9 cellular contexts compared by ENCODE assay signal in genomic region chr22:40534379-40535188, GRCh38.
A peak's percentile ranks its signal among the peaks of the same experiment; 100 is the strongest.
DNase-seq lines count a peak whose midpoint lies in the region; ATAC-seq, FAIRE-seq and TF ChIP-seq lines count a peak whose summit lies in the region.
"Had no signal": no experiment of that assay in that cellular context is flagged by ENCODE, and none has a peak within 500 bp of the region (broad histone marks: within the 10 kb centered on the region; RNA-seq: fewer than 3 reads in every experiment).

No MANE protein-coding gene starts in this region.

- no peaks in the 10 kb centered on the region for H3K27me3 Mint-ChIP-seq in activated CD4-positive, alpha-beta memory T cell treated with anti-CD3 and anti-CD28 coated beads for 36 hours
- no peaks in the 10 kb centered on the region for H3K27me3 Mint-ChIP-seq in stimulated activated naive CD8-positive, alpha-beta T cell treated with anti-CD3 and anti-CD28 coated beads, Interleukin-15, Interleukin-2, amounts not matched to agents 100 ng/mL and 50 ng/mL, for 24 hours

- H3K4me1 ChIP-seq in heart right ventricle (peaks cover 11 to 55% (median 45%) of the 10 kb centered on the region in 9 donors), small intestine (ENCODE audit: control insufficient read depth in 2 of 2, insufficient read depth in 1 of 2, low read depth in 1 of 2, low read length in 1 of 2) (peaks cover 0 to 2% of the 10 kb centered on the region in 2 donors)

- FAIRE-seq in small intestine (lab: Jason Lieb, UNC) = no peak

- peak; percentile 65 for DNase-seq in AG20443 (ENCODE audit: low spot score)
- DNase-seq in activated CD4-positive, alpha-beta memory T cell treated with anti-CD3 and anti-CD28 coated beads for 36 hours = peak; percentile 52
- no peak for DNase-seq in heart right ventricle
- DNase-seq in HT-29 (ENCODE audit: low spot score) = no peak
- DNase-seq in NCI-H526 (lab: John Stamatoyannopoulos, UW) = no peak
- DNase-seq in small intestine = no peak

- peak overlapping the region; percentile 17 for H3K4me3 Mint-ChIP-seq in activated CD4-positive, alpha-beta memory T cell treated with anti-CD3 and anti-CD28 coated beads for 36 hours
- H3K4me3 Mint-ChIP-seq in stimulated activated naive CD8-positive, alpha-beta T cell treated with anti-CD3 and anti-CD28 coated beads, Interleukin-15, Interleukin-2, amounts not matched to agents 100 ng/mL and 50 ng/mL, for 24 hours = peak overlapping the region; percentile 76

- H3K9me3 Mint-ChIP-seq in activated CD4-positive, alpha-beta memory T cell treated with anti-CD3 and anti-CD28 coated beads for 36 hours = no peaks in the 10 kb centered on the region
- no peaks in the 10 kb centered on the region for H3K9me3 Mint-ChIP-seq in stimulated activated naive CD8-positive, alpha-beta T cell treated with anti-CD3 and anti-CD28 coated beads, Interleukin-15, Interleukin-2, amounts not matched to agents 100 ng/mL and 50 ng/mL, for 24 hours

- no peaks in the 10 kb centered on the region for H3K9me3 ChIP-seq in heart right ventricle
- no peaks in the 10 kb centered on the region for H3K9me3 ChIP-seq in small intestine (ENCODE audit: control insufficient read depth, low read depth)

- TF ChIP-seq CTCF in heart right ventricle (IDR thresholded peaks at IDR 0.05) = no peak

- WGBS in heart right ventricle, 2 donors = 52 to 60% methylated on average over 6 of the region's 6 CpGs
- WGBS in small intestine, 3 donors = 46 to 78% (median 63%) methylated on average over 6 of the region's 6 CpGs

- H3K27ac ChIP-seq in heart right ventricle (peak overlapping the region in 7 of 10 donors; percentile 5 to 64 (median 59)), small intestine (ENCODE audit: low read depth in 1 of 2, low read length in 1 of 2) (peak overlapping the region in 1 of 2 donors; percentile 65)

- POLR2A ChIA-PET in activated CD4-positive, alpha-beta memory T cell treated with anti-CD3 and anti-CD28 coated beads for 36 hours (lab: Charles Lee) = interaction anchor here (1.2 kb wide), 2 partner anchors 102 to 112 kb away, joined by 4 to 5 read pairs; partner anchors contain the start of gene MRTFA

- H3K36me3 ChIP-seq in heart right ventricle (no peaks in the 10 kb centered on the region), small intestine (ENCODE audit: control insufficient read depth in 2 of 2, insufficient read depth in 2 of 2, low read length in 2 of 2) (no peaks in the 10 kb centered on the region)

- intact Hi-C loops in activated CD4-positive, alpha-beta memory T cell treated with anti-CD3 and anti-CD28 coated beads for 36 hours (cut with micrococcal nuclease) = loop anchor here (10.0 kb wide), 1 partner anchor 560 kb away; the partner anchor contains the start of gene EP300
- intact Hi-C loops in heart right ventricle (cut with DNase I) = loop anchor here in 3 of 10 donors (5.0 to 10.0 kb wide), 2 partner anchors 50 to 103 kb away; partner anchors contain the start of gene MRTFA (in 2 of the 3)

- CTCF ChIA-PET in activated CD4-positive, alpha-beta memory T cell treated with anti-CD3 and anti-CD28 coated beads for 36 hours (lab: Charles Lee) = interaction anchor here (0.6 to 12.5 kb wide), 16 partner anchors 10 to 446 kb away, joined by 3 to 218 read pairs (median 4); partner anchors contain the start of gene MRTFA

- H3K27me3 ChIP-seq in heart right ventricle = no peaks in the 10 kb centered on the region
- no peaks in the 10 kb centered on the region for H3K27me3 ChIP-seq in small intestine (ENCODE audit: control insufficient read depth in 2 of 2, insufficient read depth in 2 of 2, low read length in 2 of 2)

- ATAC-seq in HG02870 (IDR thresholded peaks at IDR 0.05; ENCODE audit: unreplicated experiment) = peak; percentile 41
- peak in 5 of 8 donors; percentile 56 to 80 (median 62) for ATAC-seq in heart right ventricle
- ATAC-seq: HCT116 had no signal

- peaks cover 61% of the 10 kb centered on the region for H3K4me1 Mint-ChIP-seq in activated CD4-positive, alpha-beta memory T cell treated with anti-CD3 and anti-CD28 coated beads for 36 hours (ENCODE audit: low read depth)
- H3K4me1 Mint-ChIP-seq in stimulated activated naive CD8-positive, alpha-beta T cell treated with anti-CD3 and anti-CD28 coated beads, Interleukin-15, Interleukin-2, amounts not matched to agents 100 ng/mL and 50 ng/mL, for 24 hours (ENCODE audit: low read depth) = peaks cover 65% of the 10 kb centered on the region

- H3K36me3 Mint-ChIP-seq in activated CD4-positive, alpha-beta memory T cell treated with anti-CD3 and anti-CD28 coated beads for 36 hours = peaks cover 2% of the 10 kb centered on the region
- H3K36me3 Mint-ChIP-seq in stimulated activated naive CD8-positive, alpha-beta T cell treated with anti-CD3 and anti-CD28 coated beads, Interleukin-15, Interleukin-2, amounts not matched to agents 100 ng/mL and 50 ng/mL, for 24 hours (ENCODE audit: low read depth) = peaks cover 3% of the 10 kb centered on the region

- H3K27ac Mint-ChIP-seq in activated CD4-positive, alpha-beta memory T cell treated with anti-CD3 and anti-CD28 coated beads for 36 hours = peak overlapping the region; percentile 83
- H3K27ac Mint-ChIP-seq in stimulated activated naive CD8-positive, alpha-beta T cell treated with anti-CD3 and anti-CD28 coated beads, Interleukin-15, Interleukin-2, amounts not matched to agents 100 ng/mL and 50 ng/mL, for 24 hours = peak overlapping the region; percentile 82

- H3K4me3 ChIP-seq in heart right ventricle (no peak overlapping the region), small intestine (ENCODE audit: low read depth in 1 of 2, low read length in 2 of 2) (no peak overlapping the region)

Comparison
In these comparisons a context has a peak if more than half of its experiments do, and no peak if none do; other contexts are left out.
1. DNase-seq: peak in AG20443 (single experiment) and activated CD4-positive, alpha-beta memory T cell treated with anti-CD3 and anti-CD28 coated beads for 36 hours (single experiment); none in heart right ventricle (0 of 2), HT-29 (single experiment), NCI-H526 (0 of 2) and small intestine (single experiment).